In genomic region chr9:137665697-137666504, GRCh38 we compare ENCODE assay signal across 11 cellular contexts. TPM values are rescaled to one million over a fixed set of nuclear protein-coding genes. Genes with fewer than 3 reads are reported as not detected.
DNase-seq lines count a peak whose midpoint lies in the region; ATAC-seq and TF ChIP-seq lines count a peak whose summit lies in the region.
"Had no signal": no experiment of that assay in that cellular context is flagged by ENCODE, and none has a peak within 500 bp of the region (broad histone marks: within the 10 kb centered on the region; RNA-seq: fewer than 3 reads in every experiment).

No MANE protein-coding gene starts in this region.

- H3K36me3 ChIP-seq in OCI-LY7 (ENCODE audit: insufficient read depth, low read length) (peaks cover 60% of the 10 kb centered on the region), neuronal stem cell (replicated peaks in 1 of 2; ENCODE audit: control insufficient read depth in 2 of 2, insufficient read depth in 2 of 2, low read length in 2 of 2) (peaks cover 4 to 25% of the 10 kb centered on the region in 2 donors), heart left ventricle (peaks cover 0 to 4% (median 0%) of the 10 kb centered on the region in 9 donors)

- H3K9me3 Mint-ChIP-seq in activated CD4-positive, alpha-beta memory T cell treated with anti-CD3 and anti-CD28 coated beads, Interleukin-2, amount 10 ng/mL, durations not matched to agents 7 days and 5 days: no peaks in the 10 kb centered on the region
- H3K9me3 Mint-ChIP-seq: CD4-positive, CD25-positive, alpha-beta regulatory T cell; T-helper 2 cell treated with Interferon-gamma antibody and Interleukin-4, amounts not matched to agents 5 μg/mL and 100 μg/mL, for 36 hours had no signal

- H3K14ac ChIP-seq in neuronal stem cell (ENCODE audit: low read length): no peak overlapping the region

- CTCF ChIA-PET in OCI-LY7 (lab: Charles Lee; ENCODE audit: unreplicated experiment): no interaction called here
- CTCF ChIA-PET in activated CD4-positive, alpha-beta memory T cell treated with anti-CD3 and anti-CD28 coated beads, Interleukin-2, amount 10 ng/mL, durations not matched to agents 7 days and 5 days (lab: Charles Lee): interaction anchor here (1.5 kb wide), 1 partner anchor 8 kb away, joined by 3 read pairs; no protein-coding TSS in a partner anchor

- peaks cover 12% of the 10 kb centered on the region for H3K79me1 ChIP-seq in neuronal stem cell (ENCODE audit: low read depth, low read length)

- peak overlapping the region; percentile 95 for H3K27ac ChIP-seq in OCI-LY7 (ENCODE audit: low read depth, low read length, poor library complexity, severe bottlenecking)
- H3K27ac ChIP-seq in neuronal stem cell (replicated peaks; ENCODE audit: low read length): peak overlapping the region; percentile 77
- H3K27ac ChIP-seq in heart left ventricle: peak overlapping the region in 1 of 12 donors; percentile 31

- H3K23ac ChIP-seq in neuronal stem cell (ENCODE audit: low read depth, low read length, poor library complexity): peak overlapping the region; percentile 56

- peak overlapping the region; percentile 80 for H2BK12ac ChIP-seq in neuronal stem cell (ENCODE audit: low read length)

- no peak overlapping the region for H3K27ac Mint-ChIP-seq in activated CD4-positive, alpha-beta memory T cell treated with anti-CD3 and anti-CD28 coated beads, Interleukin-2, amount 10 ng/mL, durations not matched to agents 7 days and 5 days
- H3K27ac Mint-ChIP-seq: T-helper 2 cell treated with Interferon-gamma antibody and Interleukin-4, amounts not matched to agents 5 μg/mL and 100 μg/mL, for 36 hours had no signal

- no peaks in the 10 kb centered on the region for H4K20me1 ChIP-seq in OCI-LY7 (ENCODE audit: insufficient read depth, low read length)

- H3K4ac ChIP-seq in neuronal stem cell (ENCODE audit: low read length): no peak overlapping the region

- peaks cover 97% of the 10 kb centered on the region for H3K79me2 ChIP-seq in OCI-LY7 (ENCODE audit: insufficient read depth, low read depth, low read length)

- H4K91ac ChIP-seq in neuronal stem cell (ENCODE audit: low read depth, low read length, poor library complexity): peak overlapping the region; percentile 60

- no peak for DNase-seq in AG09309 (ENCODE audit: low read depth)
- no peak for DNase-seq in OCI-LY7 (ENCODE audit: low spot score)
- DNase-seq in foreskin fibroblast: peak; percentile 46 to 81
- no peak for DNase-seq in neuronal stem cell (ENCODE audit: low spot score)
- no peak for DNase-seq in stimulated activated naive CD4-positive, alpha-beta T cell treated with Interleukin-2 at 50 U/mL for 16 hours (lab: John Stamatoyannopoulos, UW)
- DNase-seq in NCI-H2029 (lab: John Stamatoyannopoulos, UW): no peak
- DNase-seq in activated CD4-positive, alpha-beta memory T cell treated with anti-CD3 and anti-CD28 coated beads, Interleukin-2, amount 10 ng/mL, durations not matched to agents 7 days and 5 days: no peak
- DNase-seq in heart left ventricle: no peak
- DNase-seq: CD4-positive, CD25-positive, alpha-beta regulatory T cell; effector CD4-positive, alpha-beta T cell had no signal

- H2AFZ ChIP-seq in OCI-LY7 (ENCODE audit: low read length): no peak overlapping the region
- H2AFZ ChIP-seq in neuronal stem cell (ENCODE audit: low read length): no peak overlapping the region

- no peak overlapping the region for H2BK120ac ChIP-seq in neuronal stem cell (ENCODE audit: low read depth, low read length)

- BruUV-seq in OCI-LY7 (replicated peaks; lab: Mats Ljungman, UMichigan): no TSS peak

- H2BK5ac ChIP-seq in neuronal stem cell (ENCODE audit: low read length): no peak overlapping the region

- H3K27me3 ChIP-seq in neuronal stem cell (ENCODE audit: control insufficient read depth in 3 of 3, insufficient read depth in 3 of 3, low read depth in 1 of 3, low read length in 3 of 3) (no peaks in the 10 kb centered on the region), heart left ventricle (no peaks in the 10 kb centered on the region)

- no peak overlapping the region for H3K4me3 ChIP-seq in AG09309 (ENCODE audit: control insufficient read depth, low read depth, low read length)
- peak overlapping the region; percentile 58 for H3K4me3 ChIP-seq in OCI-LY7 (ENCODE audit: low read depth, low read length, poor library complexity, severe bottlenecking)
- H3K4me3 ChIP-seq in foreskin fibroblast (ENCODE audit: low read depth in 1 of 2, low read length in 2 of 2): no peak overlapping the region
- H3K4me3 ChIP-seq in neuronal stem cell (ENCODE audit: low read length in 2 of 2): no peak overlapping the region
- H3K4me3 ChIP-seq in heart left ventricle: no peak overlapping the region

- H3K9me3 ChIP-seq in OCI-LY7 (ENCODE audit: low read length): 0 out of 2 replicates have a peak, but pooled peaks cover 3% of the 10 kb centered on the region
- no peaks in the 10 kb centered on the region for H3K9me3 ChIP-seq in neuronal stem cell (replicated peaks in 1 of 2; ENCODE audit: control insufficient read depth in 2 of 2, insufficient read depth in 1 of 2, low read depth in 1 of 2, low read length in 2 of 2)
- H3K9me3 ChIP-seq in heart left ventricle: no peaks in the 10 kb centered on the region

- no peaks in the 10 kb centered on the region for H3K27me3 Mint-ChIP-seq in activated CD4-positive, alpha-beta memory T cell treated with anti-CD3 and anti-CD28 coated beads, Interleukin-2, amount 10 ng/mL, durations not matched to agents 7 days and 5 days
- H3K27me3 Mint-ChIP-seq: CD4-positive, CD25-positive, alpha-beta regulatory T cell had no signal

- WGBS in neuronal stem cell (ENCODE audit: extremely low coverage in 2 of 2, insufficient read length in 2 of 2, insufficient replicate concordance in 1 of 2), 2 donors: no CpG with 5 or more reads among the region's 18 CpGs
- WGBS in heart left ventricle, 4 donors: 84 to 89% (median 88%) methylated on average over 18 of the region's 18 CpGs

- peak overlapping the region; percentile 85 for H2AK5ac ChIP-seq in neuronal stem cell (ENCODE audit: low read depth, low read length)

- H3K36me3 Mint-ChIP-seq in activated CD4-positive, alpha-beta memory T cell treated with anti-CD3 and anti-CD28 coated beads, Interleukin-2, amount 10 ng/mL, durations not matched to agents 7 days and 5 days (ENCODE audit: low read depth): peaks cover 15% of the 10 kb centered on the region

- H3K9ac ChIP-seq in neuronal stem cell (ENCODE audit: low read depth, low read length, poor library complexity): peak overlapping the region; percentile 82

- H3K4me3 Mint-ChIP-seq in activated CD4-positive, alpha-beta memory T cell treated with anti-CD3 and anti-CD28 coated beads, Interleukin-2, amount 10 ng/mL, durations not matched to agents 7 days and 5 days: no peak overlapping the region
- H3K4me3 Mint-ChIP-seq: CD4-positive, CD25-positive, alpha-beta regulatory T cell; T-helper 2 cell treated with Interferon-gamma antibody and Interleukin-4, amounts not matched to agents 5 μg/mL and 100 μg/mL, for 36 hours had no signal

- no peak for ATAC-seq in heart left ventricle

- TF ChIP-seq POLR2A in heart left ventricle (IDR thresholded peaks at IDR 0.05): no peak

- H3K4me2 ChIP-seq in OCI-LY7 (ENCODE audit: low read length) (peak overlapping the region; percentile 81), neuronal stem cell (ENCODE audit: insufficient read depth, low read length, poor library complexity, severe bottlenecking) (no peak overlapping the region)

- H3K4me1 Mint-ChIP-seq in activated CD4-positive, alpha-beta memory T cell treated with anti-CD3 and anti-CD28 coated beads, Interleukin-2, amount 10 ng/mL, durations not matched to agents 7 days and 5 days: peaks cover 12% of the 10 kb centered on the region

- peak; percentile 36 for TF ChIP-seq CTCF in AG09309 (IDR thresholded peaks at IDR 0.05; ENCODE audit: control insufficient read depth, insufficient read depth, low read depth, low read length, missing control alignments)
- TF ChIP-seq CTCF in OCI-LY7 (conservative IDR thresholded peaks at IDR 0.05; ENCODE audit: low read length): no peak
- peak; percentile 37 for TF ChIP-seq CTCF in foreskin fibroblast (IDR thresholded peaks at IDR 0.05; ENCODE audit: low read depth, low read length)
- TF ChIP-seq CTCF in heart left ventricle (IDR thresholded peaks at IDR 0.05): no peak

- H3K18ac ChIP-seq in neuronal stem cell (ENCODE audit: low read length): peak overlapping the region; percentile 91

- intact Hi-C loops in OCI-LY7 (cut with micrococcal nuclease; ENCODE audit: unreplicated experiment): loop anchor here (2.0 kb wide), 1 partner anchor 45 kb away; no protein-coding TSS in a partner anchor
- intact Hi-C loops in heart left ventricle (cut with DNase I): no loop called here

- no peaks in the 10 kb centered on the region for H3K9me2 ChIP-seq in OCI-LY7 (ENCODE audit: insufficient read depth, low read length)

- H3K4me1 ChIP-seq in OCI-LY7 (ENCODE audit: insufficient read depth, low read length, poor library complexity, severe bottlenecking): peaks cover 93% of the 10 kb centered on the region
- peaks cover 36% of the 10 kb centered on the region in 2 donors for H3K4me1 ChIP-seq in neuronal stem cell (ENCODE audit: control insufficient read depth in 2 of 2, insufficient read depth in 1 of 2, low read depth in 1 of 2, low read length in 2 of 2)
- peaks cover 0 to 37% (median 20%) of the 10 kb centered on the region in 12 donors for H3K4me1 ChIP-seq in heart left ventricle

- no peak overlapping the region for H4K8ac ChIP-seq in neuronal stem cell (ENCODE audit: low read depth, low read length)

- H2BK15ac ChIP-seq in neuronal stem cell (ENCODE audit: low read length): peak overlapping the region; percentile 86

- POLR2A ChIA-PET in OCI-LY7 (lab: Charles Lee): interaction anchor here (0.6 to 2.5 kb wide), 15 partner anchors 8 to 47 kb away, joined by 3 to 10 read pairs (median 4); partner anchors contain the start of gene EHMT1
- POLR2A ChIA-PET in activated CD4-positive, alpha-beta memory T cell treated with anti-CD3 and anti-CD28 coated beads, Interleukin-2, amount 10 ng/mL, durations not matched to agents 7 days and 5 days (lab: Charles Lee): no interaction called here

RNA-seq across cellular contexts. Expression of gene EHMT1, which starts 47.1 kb away (rescaled TPM):
- 143 and 145 TPM in 2 replicates for total RNA-seq in OCI-LY7 (2014; rRNA removed; shearing (Covaris generic))
- 291 and 295 TPM in 2 replicates for total RNA-seq in OCI-LY7 (2022)
- 50.1 TPM for polyA plus RNA-seq in neuronal stem cell (2013, experiment 1 of 2)
- 50.3 TPM for polyA plus RNA-seq in neuronal stem cell (2013, experiment 2 of 2)
- 10 to 100 TPM; 87.1 to 91.4 TPM for total RNA-seq in activated CD4-positive, alpha-beta memory T cell treated with anti-CD3 and anti-CD28 coated beads, Interleukin-2, amount 10 ng/mL, durations not matched to agents 7 days and 5 days
- 10 to 100 TPM; 27.8 to 55.9 (median 32.0) TPM for total RNA-seq in heart left ventricle
- 10 to 100 TPM; 24.5 to 27.1 TPM for polyA plus RNA-seq in heart left ventricle

Comparison
In these comparisons a context has a peak if more than half of its experiments do, and no peak if none do; other contexts are left out.
1. DNase-seq: peak in foreskin fibroblast (2 of 2); none in AG09309 (single experiment), OCI-LY7 (single experiment), neuronal stem cell (single experiment), stimulated activated naive CD4-positive, alpha-beta T cell treated with Interleukin-2 at 50 U/mL for 16 hours (single experiment), NCI-H2029 (single experiment), activated CD4-positive, alpha-beta memory T cell treated with anti-CD3 and anti-CD28 coated beads, Interleukin-2, amount 10 ng/mL, durations not matched to agents 7 days and 5 days (single experiment) and heart left ventricle (0 of 5).
2. CTCF ChIP-seq: peak in AG09309 (single experiment) and foreskin fibroblast (single experiment); none in OCI-LY7 (single experiment) and heart left ventricle (0 of 12).